In the genomic region with DNA sequence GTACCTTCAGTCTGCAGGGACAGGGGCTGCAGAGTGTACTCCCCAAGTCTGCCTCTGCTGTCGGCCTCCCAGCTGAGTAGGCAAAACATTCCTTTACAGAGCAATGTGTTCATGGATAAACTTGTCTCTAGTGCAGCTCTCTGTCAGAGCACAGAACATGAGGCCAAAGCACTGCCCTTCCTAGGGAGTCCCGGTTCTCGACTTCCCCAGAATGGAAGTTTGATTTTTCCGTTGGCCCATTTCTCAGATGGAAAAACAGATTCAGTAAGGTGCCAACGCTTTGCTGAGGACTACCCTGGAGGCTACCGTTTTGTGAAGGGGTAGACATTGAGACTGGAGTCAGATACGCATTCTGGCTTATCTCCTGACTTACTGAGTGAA, we compare ENCODE assay signal across 1 cellular context.
TF ChIP-seq lines count a peak whose summit lies in the region.

No MANE protein-coding gene starts in this region.

TF ChIP-seq in A549, 52 proteins besides CTCF, POLR2A, EP300 and RAD21 (continued from another document):
- TF ChIP-seq FOSL2 (IDR thresholded peaks at IDR 0.05) (no peak), FOSL2 (CRISPR knock-in tag; IDR thresholded peaks at IDR 0.05) (no peak)
- TF ChIP-seq, protein P1, sequence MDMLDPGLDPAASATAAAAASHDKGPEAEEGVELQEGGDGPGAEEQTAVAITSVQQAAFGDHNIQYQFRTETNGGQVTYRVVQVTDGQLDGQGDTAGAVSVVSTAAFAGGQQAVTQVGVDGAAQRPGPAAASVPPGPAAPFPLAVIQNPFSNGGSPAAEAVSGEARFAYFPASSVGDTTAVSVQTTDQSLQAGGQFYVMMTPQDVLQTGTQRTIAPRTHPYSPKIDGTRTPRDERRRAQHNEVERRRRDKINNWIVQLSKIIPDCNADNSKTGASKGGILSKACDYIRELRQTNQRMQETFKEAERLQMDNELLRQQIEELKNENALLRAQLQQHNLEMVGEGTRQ (IDR thresholded peaks at IDR 0.05): no peak
